In the genomic region with DNA sequence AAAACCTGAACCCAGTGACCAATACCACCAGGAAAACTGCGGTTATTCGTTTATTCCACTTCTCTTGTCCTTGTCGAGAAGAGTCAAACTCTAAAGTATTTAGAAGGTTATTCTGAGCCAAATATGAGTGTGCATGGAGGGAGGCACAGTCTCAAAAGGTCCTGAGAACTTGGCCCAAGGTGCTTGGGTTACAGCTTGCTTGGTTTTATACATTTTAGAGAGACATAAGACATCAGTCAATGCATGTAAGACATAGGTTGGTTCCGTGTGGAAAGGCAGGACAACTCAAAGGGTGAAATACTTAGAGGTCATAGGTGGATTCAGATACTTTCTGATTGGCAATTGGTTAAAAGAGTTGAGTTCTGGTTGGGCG, we compare ENCODE assay signal across 8 cellular contexts. TPM values are rescaled to one million over a fixed set of nuclear protein-coding genes. Genes with fewer than 3 reads are reported as not detected.
DNase-seq lines count a peak whose midpoint lies in the region; ATAC-seq and TF ChIP-seq lines count a peak whose summit lies in the region.

No MANE protein-coding gene starts in this region.

- peaks cover 51% of the 10 kb centered on the region for H3K79me2 ChIP-seq in Karpas-422 (ENCODE audit: low read length)

- no peak overlapping the region for H3K27ac ChIP-seq in AG04450 (ENCODE audit: low read depth, low read length)
- peak overlapping the region; percentile 79 for H3K27ac ChIP-seq in Karpas-422 (ENCODE audit: low read length)

- peak overlapping the region; percentile 98 for H3K4me2 ChIP-seq in Karpas-422 (ENCODE audit: low read depth, low read length, poor library complexity, severe bottlenecking)

- peaks cover 4% of the 10 kb centered on the region; the same call in 1 of the 2 replicates for H4K20me1 ChIP-seq in Karpas-422 (ENCODE audit: insufficient read depth, low read depth, low read length)

- peak overlapping the region; percentile 92 for H3K4me3 ChIP-seq in AG04450 (ENCODE audit: low read depth, low read length)
- H3K4me3 ChIP-seq in Karpas-422 (ENCODE audit: low read length): peak overlapping the region; percentile 99

- no peaks in the 10 kb centered on the region for H3K27me3 Mint-ChIP-seq in central memory CD8-positive, alpha-beta T cell
- no peaks in the 10 kb centered on the region for H3K27me3 Mint-ChIP-seq in naive B cell

- H3K4me1 Mint-ChIP-seq in central memory CD8-positive, alpha-beta T cell: peaks cover 28% of the 10 kb centered on the region
- H3K4me1 Mint-ChIP-seq in naive B cell: peaks cover 14 to 37% (median 16%) of the 10 kb centered on the region in 3 donors

- peaks cover 5% of the 10 kb centered on the region for H3K36me3 Mint-ChIP-seq in central memory CD8-positive, alpha-beta T cell (ENCODE audit: insufficient read depth)
- no peaks in the 10 kb centered on the region for H3K36me3 Mint-ChIP-seq in naive B cell

- H3K9me3 ChIP-seq in AG04450 (ENCODE audit: control insufficient read depth, insufficient read depth, low read length): peaks cover 3% of the 10 kb centered on the region; the same call in 1 of the 2 replicates
- H3K9me3 ChIP-seq in Karpas-422 (ENCODE audit: low read length): no peaks in the 10 kb centered on the region

- peaks cover 20% of the 10 kb centered on the region for H3K4me1 ChIP-seq in Karpas-422 (ENCODE audit: low read length)

- no peaks in the 10 kb centered on the region for H3K9me3 Mint-ChIP-seq in central memory CD8-positive, alpha-beta T cell
- H3K9me3 Mint-ChIP-seq in naive B cell: no peaks in the 10 kb centered on the region

- peak overlapping the region; percentile 100 for H3K9ac ChIP-seq in Karpas-422 (ENCODE audit: low read length)

- TF ChIP-seq CTCF in AG04450 (IDR thresholded peaks at IDR 0.05; ENCODE audit: low read depth, low read length): no peak

- peak overlapping the region; percentile 39 for H3K27ac Mint-ChIP-seq in central memory CD8-positive, alpha-beta T cell (ENCODE audit: low read depth)
- H3K27ac Mint-ChIP-seq in naive B cell: peak overlapping the region; percentile 3 to 95 (median 84)

- no peaks in the 10 kb centered on the region for H3K9me2 ChIP-seq in Karpas-422 (replicated peaks; ENCODE audit: insufficient read depth, low read length)

- H2AFZ ChIP-seq in Karpas-422 (ENCODE audit: low read length): peak overlapping the region; percentile 86; the same call in 1 of the 2 replicates

- CTCF ChIA-PET in AG04450 (lab: Charles Lee): no interaction called here

- ATAC-seq in central memory CD8-positive, alpha-beta T cell (replicated peaks; ENCODE audit: extremely low read depth, poor library complexity, severe bottlenecking): no peak
- ATAC-seq in naive B cell (ENCODE audit: low read depth in 2 of 2) (no peak), HG03280 (IDR thresholded peaks at IDR 0.05; ENCODE audit: unreplicated experiment) (no peak), GM18868 (IDR thresholded peaks at IDR 0.05; ENCODE audit: unreplicated experiment) (no peak), GM19467 (IDR thresholded peaks at IDR 0.05; ENCODE audit: unreplicated experiment) (no peak)

- POLR2A ChIA-PET in AG04450 (lab: Yijun Ruan, JAX): interaction anchor here (1.0 to 1.6 kb wide), 3 partner anchors 14 to 161 kb away, joined by 3 to 6 read pairs (median 6); no protein-coding TSS in a partner anchor

- DNase-seq in AG04450 (ENCODE audit: low read depth, low spot score) (no peak), Karpas-422 (peak; percentile 62), naive B cell (no peak)
- DNase-seq in central memory CD8-positive, alpha-beta T cell (ENCODE audit: low spot score in 2 of 2): no peak
- no peak for DNase-seq in activated CD8-positive, alpha-beta memory T cell treated with anti-CD3 and anti-CD28 coated beads, Interleukin-2, amount 50 U/mL, for 4 hours

- peak overlapping the region; percentile 86 for H3K4me3 Mint-ChIP-seq in central memory CD8-positive, alpha-beta T cell
- H3K4me3 Mint-ChIP-seq in naive B cell: peak overlapping the region; percentile 80 to 93 (median 85)

- H3K27me3 ChIP-seq in AG04450 (ENCODE audit: control insufficient read depth, insufficient read depth, low read length): no peaks in the 10 kb centered on the region
- H3K27me3 ChIP-seq in Karpas-422 (ENCODE audit: low read length): no peaks in the 10 kb centered on the region

- peaks cover 20% of the 10 kb centered on the region for H3K36me3 ChIP-seq in Karpas-422 (ENCODE audit: insufficient read depth, low read length)

RNA-seq across cellular contexts. Expression of a gene that starts 0.7 kb away (rescaled TPM):
- polyA plus RNA-seq in AG04450 (2011; rRNA removed): 83.9 and 119 TPM in 2 replicates
- 88.3 and 97.8 TPM in 2 replicates for polyA minus RNA-seq in AG04450 (2011; rRNA and poly(A)+ RNA removed)
- 118 and 195 TPM in 2 replicates for total RNA-seq in Karpas-422 (2014; rRNA removed; shearing (Covaris generic); ENCODE audit: low replicate concordance)
- 10 to 100 TPM; 31.2 to 54.4 (median 39.8) TPM for polyA plus RNA-seq in naive B cell (ENCODE audit: low read depth in 6 of 6)
